In the genomic region with DNA sequence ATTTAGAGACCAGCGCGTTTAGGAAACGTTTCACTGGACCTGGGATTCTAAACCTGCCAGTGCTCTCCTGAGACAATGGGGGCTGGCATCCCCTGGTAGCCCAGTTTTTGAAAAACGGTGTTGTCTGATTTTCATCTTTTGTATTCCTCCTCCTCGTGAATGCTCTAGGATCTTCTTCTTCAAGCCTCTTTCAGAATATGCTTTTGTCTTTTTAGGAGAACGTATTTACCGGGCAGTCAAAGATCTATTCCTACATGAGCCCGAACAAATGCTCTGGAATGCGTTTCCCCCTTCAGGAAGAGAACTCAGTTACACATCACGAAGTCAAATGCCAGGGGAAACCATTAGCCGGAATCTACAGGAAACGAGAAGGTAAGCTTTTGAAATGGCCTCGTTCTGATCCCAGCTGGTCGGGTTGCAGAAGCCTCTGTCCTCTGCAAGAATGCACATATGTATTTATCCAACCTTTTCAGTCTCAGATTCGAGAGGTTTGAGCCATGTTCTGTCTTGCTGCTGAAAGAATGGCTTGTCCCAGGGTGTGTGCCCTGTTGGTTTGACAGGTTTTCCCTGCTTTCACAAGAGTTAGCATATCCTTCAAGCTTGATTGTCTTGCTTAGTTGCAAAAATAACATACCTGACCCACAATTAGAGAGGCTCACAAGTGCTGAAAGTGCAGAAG, we compare ENCODE assay signal across 8 cellular contexts. TPM values are rescaled to one million over a fixed set of nuclear protein-coding genes. Genes with fewer than 3 reads are reported as not detected.
DNase-seq lines count a peak whose midpoint lies in the region; ATAC-seq and TF ChIP-seq lines count a peak whose summit lies in the region.

No MANE protein-coding gene starts in this region.

- no peaks in the 10 kb centered on the region for H3K9me3 Mint-ChIP-seq in activated CD8-positive, alpha-beta T cell treated with anti-CD3 and anti-CD28 coated beads for 36 hours

- CTCF ChIA-PET in activated CD8-positive, alpha-beta T cell treated with anti-CD3 and anti-CD28 coated beads for 36 hours (lab: Charles Lee), result interaction anchor here (2.3 kb wide), 1 partner anchor 9 kb away, joined by 8 read pairs; no protein-coding TSS in a partner anchor

- H3K4me1 Mint-ChIP-seq in activated CD8-positive, alpha-beta T cell treated with anti-CD3 and anti-CD28 coated beads for 36 hours (ENCODE audit: low read depth), result peaks cover 36% of the 10 kb centered on the region

- POLR2A ChIA-PET in activated CD8-positive, alpha-beta T cell treated with anti-CD3 and anti-CD28 coated beads for 36 hours (lab: Charles Lee), result interaction anchor here (0.6 to 2.0 kb wide), 2 partner anchors 25 to 321 kb away, joined by 3 to 7 read pairs; no protein-coding TSS in a partner anchor

- no peak for ATAC-seq in activated CD8-positive, alpha-beta T cell treated with anti-CD3 and anti-CD28 coated beads for 36 hours
- ATAC-seq in foreskin keratinocyte (no peak), HG02642 (IDR thresholded peaks at IDR 0.05; ENCODE audit: poor library complexity, unreplicated experiment) (no peak), GM19351 (IDR thresholded peaks at IDR 0.05; ENCODE audit: unreplicated experiment) (no peak)

- H3K27me3 ChIP-seq in foreskin keratinocyte, result no peaks in the 10 kb centered on the region

- intact Hi-C loops in activated CD8-positive, alpha-beta T cell treated with anti-CD3 and anti-CD28 coated beads for 36 hours (cut with micrococcal nuclease), result no loop called here

- H3K4me3 Mint-ChIP-seq in activated CD8-positive, alpha-beta T cell treated with anti-CD3 and anti-CD28 coated beads for 36 hours, result peak overlapping the region; percentile 83

- no peak for TF ChIP-seq CTCF in activated CD8-positive, alpha-beta T cell treated with anti-CD3 and anti-CD28 coated beads for 36 hours (IDR thresholded peaks at IDR 0.05)
- peak; percentile 41 for TF ChIP-seq CTCF in foreskin keratinocyte (conservative IDR thresholded peaks at IDR 0.05)

- H3K4me3 ChIP-seq in GM08714 (ENCODE audit: low read length) (peak overlapping the region; percentile 87; the same call in 1 of the 2 replicates), skeletal muscle cell (ENCODE audit: low read depth, low read length) (peak overlapping the region; percentile 65)

- peaks cover 41% of the 10 kb centered on the region for H3K36me3 Mint-ChIP-seq in activated CD8-positive, alpha-beta T cell treated with anti-CD3 and anti-CD28 coated beads for 36 hours (ENCODE audit: low read depth)

- peaks cover 3% of the 10 kb centered on the region for H3K4me1 ChIP-seq in foreskin keratinocyte

- no peak for DNase-seq in activated CD8-positive, alpha-beta T cell treated with anti-CD3 and anti-CD28 coated beads for 36 hours
- peak in 1 of 2 donors; percentile 36 for DNase-seq in foreskin keratinocyte
- DNase-seq in skeletal muscle cell (ENCODE audit: low read depth), result no peak
- no peak for DNase-seq in AG20443 (ENCODE audit: low spot score)
- no peak for DNase-seq in COR-L47 (lab: John Stamatoyannopoulos, UW)

- no peaks in the 10 kb centered on the region for H3K27me3 Mint-ChIP-seq in activated CD8-positive, alpha-beta T cell treated with anti-CD3 and anti-CD28 coated beads for 36 hours

- H3K27ac Mint-ChIP-seq in activated CD8-positive, alpha-beta T cell treated with anti-CD3 and anti-CD28 coated beads for 36 hours, result peak overlapping the region; percentile 84

- H3K27ac ChIP-seq in foreskin keratinocyte, result peak overlapping the region; percentile 30

RNA-seq across cellular contexts. Expression of a gene that starts 6.6 kb away (rescaled TPM):
- 10 to 100 TPM; 35.9 to 38.2 TPM for total RNA-seq in activated CD8-positive, alpha-beta T cell treated with anti-CD3 and anti-CD28 coated beads for 36 hours
- total RNA-seq in foreskin keratinocyte, result 56.5 and 62.8 TPM in 2 replicates
- polyA plus RNA-seq in foreskin keratinocyte, result 25.3 and 27.1 TPM in 2 replicates

RNA-seq across cellular contexts. Expression of a gene that starts 25.9 kb away (rescaled TPM):
- total RNA-seq in activated CD8-positive, alpha-beta T cell treated with anti-CD3 and anti-CD28 coated beads for 36 hours, result 10 to 100 TPM; 44.3 to 45.4 TPM
- 36.6 and 36.8 TPM in 2 replicates for total RNA-seq in foreskin keratinocyte
- polyA plus RNA-seq in foreskin keratinocyte, result 3.1 and 3.9 TPM in 2 replicates

RNA-seq across cellular contexts. Expression of a gene that starts 45.9 kb away (rescaled TPM):
- 1 to 10 TPM; 9.0 to 9.3 TPM for total RNA-seq in activated CD8-positive, alpha-beta T cell treated with anti-CD3 and anti-CD28 coated beads for 36 hours
- 3.9 and 4.1 TPM in 2 replicates for total RNA-seq in foreskin keratinocyte
- polyA plus RNA-seq in foreskin keratinocyte, result 3.9 and 4.4 TPM in 2 replicates
